7 cellular contexts compared by ENCODE assay signal in the genomic region with DNA sequence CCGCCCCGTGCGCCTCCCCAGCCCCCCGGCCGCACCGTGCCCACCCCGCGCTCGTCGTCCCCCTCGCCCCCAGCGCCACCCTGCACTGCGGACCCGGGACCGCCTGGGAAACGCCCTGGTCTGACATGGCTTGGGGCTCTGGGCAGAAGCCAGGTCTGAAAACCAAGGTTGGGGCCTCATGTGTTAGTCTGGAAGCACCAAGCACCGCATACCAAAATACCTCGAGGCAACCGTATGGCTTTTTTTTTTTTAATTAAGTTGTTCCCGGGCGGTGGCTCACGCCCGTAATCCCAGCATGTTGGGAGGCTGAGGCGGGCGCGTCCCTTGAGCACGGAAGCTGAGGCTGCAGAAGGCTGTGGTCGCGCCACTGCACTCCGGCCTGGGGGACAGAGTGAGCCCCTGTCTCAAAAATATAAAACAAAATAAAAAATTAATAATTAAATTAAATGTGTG.
DNase-seq lines count a peak whose midpoint lies in the region; ATAC-seq and TF ChIP-seq lines count a peak whose summit lies in the region.

No MANE protein-coding gene starts in this region.

- H3K27ac Mint-ChIP-seq in stimulated activated memory B cell treated with anti-CD40 and anti-IgM and Interleukin-4, amounts not matched to agents 10 μg/mL and 1 μg/mL and 100 μg/mL, for 72 hours, result peak overlapping the region; percentile 98

- H3K9ac ChIP-seq in iPS-15b (ENCODE audit: low read depth, low read length), result no peak overlapping the region

- CTCF ChIA-PET in GM10248 (lab: Yijun Ruan, JAX), result interaction anchor here (0.8 to 5.4 kb wide), 29 partner anchors 9 to 179 kb away, joined by 3 to 104 read pairs (median 5); a partner anchor contains a TSS

- peak overlapping the region; percentile 56 for H3K4me3 ChIP-seq in iPS-15b (ENCODE audit: low read depth, low read length)

- H3K36me3 Mint-ChIP-seq in stimulated activated memory B cell treated with anti-CD40 and anti-IgM and Interleukin-4, amounts not matched to agents 10 μg/mL and 1 μg/mL and 100 μg/mL, for 72 hours, result peaks cover 10% of the 10 kb centered on the region

- peaks cover 22% of the 10 kb centered on the region for H3K4me1 ChIP-seq in iPS-15b (ENCODE audit: control insufficient read depth, insufficient read depth, low read length)

- H3K4me3 Mint-ChIP-seq in stimulated activated memory B cell treated with anti-CD40 and anti-IgM and Interleukin-4, amounts not matched to agents 10 μg/mL and 1 μg/mL and 100 μg/mL, for 72 hours, result peak overlapping the region; percentile 64

- H3K27me3 Mint-ChIP-seq in stimulated activated memory B cell treated with anti-CD40 and anti-IgM and Interleukin-4, amounts not matched to agents 10 μg/mL and 1 μg/mL and 100 μg/mL, for 72 hours, result no peaks in the 10 kb centered on the region

- TF ChIP-seq CTCF in GM10248 (IDR thresholded peaks at IDR 0.05; ENCODE audit: control extremely low read depth, extremely low read depth, low read depth, missing control alignments), result no peak

- no peaks in the 10 kb centered on the region for H3K36me3 ChIP-seq in iPS-15b (ENCODE audit: control insufficient read depth, insufficient read depth, low read length)

- no peaks in the 10 kb centered on the region for H3K27me3 ChIP-seq in iPS-15b (ENCODE audit: control insufficient read depth, insufficient read depth, low read length)

- peaks cover 32% of the 10 kb centered on the region for H3K4me1 Mint-ChIP-seq in stimulated activated memory B cell treated with anti-CD40 and anti-IgM and Interleukin-4, amounts not matched to agents 10 μg/mL and 1 μg/mL and 100 μg/mL, for 72 hours

- H3K9me3 Mint-ChIP-seq in stimulated activated memory B cell treated with anti-CD40 and anti-IgM and Interleukin-4, amounts not matched to agents 10 μg/mL and 1 μg/mL and 100 μg/mL, for 72 hours, result peaks cover 3% of the 10 kb centered on the region

- POLR2A ChIA-PET in GM10248 (lab: Yijun Ruan, JAX), result interaction anchor here (0.6 to 3.3 kb wide), 11 partner anchors 12 to 113 kb away, joined by 3 to 22 read pairs (median 5); a partner anchor contains a TSS

- no peaks in the 10 kb centered on the region for H3K9me3 ChIP-seq in iPS-15b (ENCODE audit: control insufficient read depth, insufficient read depth, low read length)

- ATAC-seq in GM21737 (IDR thresholded peaks at IDR 0.05; ENCODE audit: unreplicated experiment), result peak; percentile 5
- ATAC-seq in stimulated activated memory B cell treated with anti-CD40 and anti-IgM and Interleukin-4, amounts not matched to agents 10 μg/mL and 1 μg/mL and 100 μg/mL, for 72 hours, result peak; percentile 3

- DNase-seq in GM10248 (ENCODE audit: extremely low spot score), result peak; percentile 42
- peak; percentile 78 for DNase-seq in M059J (ENCODE audit: low read depth)
- peak; percentile 53 for DNase-seq in amniotic epithelial cell (ENCODE audit: low read depth)
- DNase-seq in ureter (ENCODE audit: low spot score), result no peak
